ENCODE assay signal across 1 cellular context in genomic region chr17:83002118-83002805, GRCh38.
TF ChIP-seq lines count a peak whose summit lies in the region.

No MANE protein-coding gene starts in this region.

TF ChIP-seq in WTC11, 78 proteins besides CTCF, POLR2A, EP300 and RAD21 (continued from another document):
- TF ChIP-seq HMGXB4 (CRISPR knock-in tag; IDR thresholded peaks at IDR 0.05) (no peak), SOX15 (CRISPR knock-in tag; IDR thresholded peaks at IDR 0.05) (no peak), ZSCAN18 (CRISPR knock-in tag; IDR thresholded peaks at IDR 0.05) (no peak), NFYB (CRISPR knock-in tag; conservative IDR thresholded peaks at IDR 0.05; ENCODE audit: low read depth) (no peak), CBFB (CRISPR knock-in tag; IDR thresholded peaks at IDR 0.05; ENCODE audit: low read depth) (no peak), TEAD1 (CRISPR knock-in tag; IDR thresholded peaks at IDR 0.05) (no peak), ZNF281 (CRISPR knock-in tag; IDR thresholded peaks at IDR 0.05) (no peak), ARID4B (CRISPR knock-in tag; IDR thresholded peaks at IDR 0.05; ENCODE audit: borderline replicate concordance) (no peak), ZBTB43 (CRISPR knock-in tag; IDR thresholded peaks at IDR 0.05) (no peak), TEAD4 (CRISPR knock-in tag; IDR thresholded peaks at IDR 0.05) (no peak)
